20 cellular contexts compared by ENCODE assay signal in the genomic region with DNA sequence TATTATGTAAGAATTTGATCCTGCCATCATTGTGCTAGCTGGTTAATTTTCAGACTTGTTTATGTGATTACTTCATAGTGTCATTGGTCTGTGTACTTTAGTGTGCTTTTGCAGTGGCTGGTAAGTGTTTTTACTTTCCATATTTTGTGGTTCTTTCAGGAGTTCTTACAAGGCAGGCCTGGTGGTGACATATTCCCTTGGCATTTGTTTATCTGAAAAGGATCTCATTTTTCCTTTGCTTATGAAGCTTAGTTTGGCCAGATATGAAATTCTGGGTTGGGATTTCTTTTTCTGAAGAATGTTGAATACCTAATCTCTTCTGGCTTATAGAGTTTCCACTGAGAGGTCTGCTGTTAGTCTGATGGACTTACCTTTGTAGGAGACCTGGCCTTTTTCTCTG.
"Had no signal": no experiment of that assay in that cellular context is flagged by ENCODE, and none has a peak within 500 bp of the region (broad histone marks: within the 10 kb centered on the region; RNA-seq: fewer than 3 reads in every experiment).

No MANE protein-coding gene starts in this region.

- H3K27me3 ChIP-seq: heart right ventricle, right lobe of liver, spleen, upper lobe of right lung had no signal

- H3K4me3 Mint-ChIP-seq: activated B cell treated with CpG ODN at 0.5 μM for 24 hours; activated naive CD4-positive, alpha-beta T cell treated with anti-CD3 and anti-CD28 coated beads, Interleukin-2, amount 50 U/mL, for 24 hours; nephron; stimulated activated naive B cell treated with anti-CD40 and anti-IgM and Interleukin-4, amounts not matched to agents 10 μg/mL and 1 μg/mL and 100 μg/mL, for 72 hours had no signal

- H3K4me1 Mint-ChIP-seq: activated B cell treated with CpG ODN at 0.5 μM for 24 hours; activated naive CD4-positive, alpha-beta T cell treated with anti-CD3 and anti-CD28 coated beads, Interleukin-2, amount 50 U/mL, for 24 hours; stimulated activated naive B cell treated with anti-CD40 and anti-IgM and Interleukin-4, amounts not matched to agents 10 μg/mL and 1 μg/mL and 100 μg/mL, for 72 hours had no signal

- ATAC-seq: heart right ventricle; right lobe of liver; stimulated activated naive B cell treated with anti-CD40 and anti-IgM and Interleukin-4, amounts not matched to agents 10 μg/mL and 1 μg/mL and 100 μg/mL, for 72 hours; upper lobe of right lung had no signal

- H3K36me3 ChIP-seq: heart right ventricle, left ventricle myocardium inferior, prostate gland, right lobe of liver, spleen, upper lobe of right lung had no signal

- H3K27me3 Mint-ChIP-seq: activated B cell treated with CpG ODN at 0.5 μM for 24 hours; activated naive CD4-positive, alpha-beta T cell treated with anti-CD3 and anti-CD28 coated beads, Interleukin-2, amount 50 U/mL, for 24 hours had no signal

- H3K4me1 ChIP-seq: heart right ventricle, left ventricle myocardium inferior, prostate gland, right lobe of liver, spleen, upper lobe of right lung had no signal

- H3K27ac Mint-ChIP-seq: activated B cell treated with CpG ODN at 0.5 μM for 24 hours; activated naive CD4-positive, alpha-beta T cell treated with anti-CD3 and anti-CD28 coated beads, Interleukin-2, amount 50 U/mL, for 24 hours; nephron; stimulated activated naive B cell treated with anti-CD40 and anti-IgM and Interleukin-4, amounts not matched to agents 10 μg/mL and 1 μg/mL and 100 μg/mL, for 72 hours had no signal

- H3K9me3 ChIP-seq: prostate gland, right lobe of liver, upper lobe of right lung had no signal

- H3K36me3 Mint-ChIP-seq: activated naive CD4-positive, alpha-beta T cell treated with anti-CD3 and anti-CD28 coated beads, Interleukin-2, amount 50 U/mL, for 24 hours; stimulated activated naive B cell treated with anti-CD40 and anti-IgM and Interleukin-4, amounts not matched to agents 10 μg/mL and 1 μg/mL and 100 μg/mL, for 72 hours had no signal

- DNase-seq: activated B cell treated with CpG ODN at 0.5 μM for 24 hours; activated CD4-positive, alpha-beta T cell treated with anti-CD3 and anti-CD28 coated beads, Interleukin-2, amount 50 U/mL, for 1 hour; caudate nucleus; effector memory CD4-positive, alpha-beta T cell; foreskin melanocyte; heart right ventricle; left ventricle myocardium inferior; mesenchymal stem cell; right lobe of liver; spleen; stimulated activated CD4-positive, alpha-beta T cell treated with anti-CD3 and anti-CD28 coated beads, Interleukin-2, amount 100 ng/mL, for 24 hours; stimulated activated naive B cell treated with anti-CD40 and anti-IgM and Interleukin-4, amounts not matched to agents 10 μg/mL and 1 μg/mL and 100 μg/mL, for 72 hours; substantia nigra; T-helper 2 cell; upper lobe of right lung had no signal

- H3K27ac ChIP-seq: coronary artery, epithelial cell of prostate, heart right ventricle, left ventricle myocardium inferior, prostate gland, right lobe of liver, spleen, upper lobe of right lung had no signal

- H3K4me3 ChIP-seq: coronary artery, heart right ventricle, left ventricle myocardium inferior, prostate gland, right lobe of liver, spleen, upper lobe of right lung had no signal
